Comparison of ENCODE assay signal across 18 cellular contexts in the genomic region with DNA sequence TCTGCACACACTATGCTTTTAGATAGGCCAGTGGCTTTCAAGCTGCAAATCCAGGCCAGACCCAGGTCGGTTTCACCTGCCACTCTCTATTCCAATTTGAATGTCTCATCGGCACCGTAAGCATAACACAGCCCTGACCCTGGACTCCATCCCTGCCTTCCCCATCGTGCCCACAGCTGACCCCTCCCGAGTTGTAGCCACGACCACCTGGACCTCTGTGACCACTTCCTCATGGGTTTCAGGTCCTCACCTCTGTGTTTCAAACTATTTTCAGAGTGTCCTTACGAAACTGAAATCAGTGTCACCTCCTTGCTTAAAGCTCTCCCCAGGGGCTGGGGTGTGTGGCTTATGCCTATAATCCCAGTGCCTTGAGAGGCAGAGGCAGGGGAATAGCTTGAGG. TPM values are rescaled to one million over a fixed set of nuclear protein-coding genes. Genes with fewer than 3 reads are reported as not detected.
DNase-seq lines count a peak whose midpoint lies in the region; ATAC-seq and TF ChIP-seq lines count a peak whose summit lies in the region.
"Had no signal": no experiment of that assay in that cellular context is flagged by ENCODE, and none has a peak within 500 bp of the region (broad histone marks: within the 10 kb centered on the region; RNA-seq: fewer than 3 reads in every experiment).

No MANE protein-coding gene starts in this region.

- no peaks in the 10 kb centered on the region for H3K79me2 ChIP-seq in DND-41 (ENCODE audit: insufficient read depth, low read length)

- H3K4me3 Mint-ChIP-seq in IgD-negative memory B cell (peak overlapping the region in 1 of 4 donors; percentile 73), naive B cell (no peak overlapping the region)

- H3K9me3 ChIP-seq in DND-41 (ENCODE audit: insufficient read depth, low read length, severe bottlenecking) (no peaks in the 10 kb centered on the region), right cardiac atrium (ENCODE audit: control insufficient read depth, low read length) (no peaks in the 10 kb centered on the region)
- H3K9me3 ChIP-seq: esophagus squamous epithelium had no signal

- intact Hi-C loops in right cardiac atrium (cut with DNase I), result no loop called here

- H2AFZ ChIP-seq in DND-41 (ENCODE audit: low read depth, low read length), result no peak overlapping the region

- H3K4me2 ChIP-seq in DND-41 (ENCODE audit: insufficient read depth, low read length), result no peak overlapping the region

- no peak overlapping the region for H3K4me3 ChIP-seq in DND-41 (ENCODE audit: low read depth in 1 of 2, low read length in 2 of 2)
- H3K4me3 ChIP-seq in right cardiac atrium (ENCODE audit: low read length), result no peak overlapping the region
- H3K4me3 ChIP-seq: esophagus squamous epithelium, skin epidermis had no signal

- H3K36me3 Mint-ChIP-seq in IgD-negative memory B cell, result peaks cover 20% of the 10 kb centered on the region
- peaks cover 21 to 39% of the 10 kb centered on the region in 2 donors for H3K36me3 Mint-ChIP-seq in naive B cell

- TF ChIP-seq CTCF in DND-41 (IDR thresholded peaks at IDR 0.05; ENCODE audit: borderline replicate concordance, extremely low read depth, low read length, poor library complexity, severe bottlenecking), result no peak

- H3K27me3 ChIP-seq in DND-41 (ENCODE audit: insufficient read depth, low read length, poor library complexity), result no peaks in the 10 kb centered on the region
- no peaks in the 10 kb centered on the region for H3K27me3 ChIP-seq in right cardiac atrium (ENCODE audit: control insufficient read depth, insufficient read depth)
- H3K27me3 ChIP-seq: esophagus squamous epithelium had no signal

- H3K4me1 ChIP-seq in DND-41 (ENCODE audit: insufficient read depth, low read length) (no peaks in the 10 kb centered on the region), right cardiac atrium (ENCODE audit: control insufficient read depth, insufficient read depth, low read length) (no peaks in the 10 kb centered on the region)
- H3K4me1 ChIP-seq: esophagus squamous epithelium had no signal

- H3K9me3 Mint-ChIP-seq in IgD-negative memory B cell, result peaks cover 0 to 6% (median 5%) of the 10 kb centered on the region in 3 donors
- peaks cover 0 to 11% (median 0%) of the 10 kb centered on the region in 7 donors for H3K9me3 Mint-ChIP-seq in naive B cell

- no peaks in the 10 kb centered on the region for H3K27me3 Mint-ChIP-seq in IgD-negative memory B cell
- no peaks in the 10 kb centered on the region for H3K27me3 Mint-ChIP-seq in naive B cell

- H3K36me3 ChIP-seq in DND-41 (ENCODE audit: insufficient read depth, low read length), result peaks cover 50% of the 10 kb centered on the region

- H3K9ac ChIP-seq in DND-41 (ENCODE audit: low read depth, low read length), result no peak overlapping the region

- peaks cover 18 to 28% (median 27%) of the 10 kb centered on the region in 3 donors for H3K4me1 Mint-ChIP-seq in IgD-negative memory B cell
- peaks cover 7 to 45% (median 36%) of the 10 kb centered on the region in 3 donors for H3K4me1 Mint-ChIP-seq in naive B cell

- 78% methylated on average over 7 of the region's 7 CpGs for WGBS in right cardiac atrium

- H3K27ac Mint-ChIP-seq in IgD-negative memory B cell (peak overlapping the region in 2 of 3 donors; percentile 80 to 94), naive B cell (peak overlapping the region in 5 of 6 donors; percentile 18 to 89 (median 67))

- peak; percentile 19; the same call in 1 of the 3 replicates for ATAC-seq in DND-41 (ENCODE audit: insufficient read depth, low read depth)
- peak; percentile 51 for ATAC-seq in GM19035 (IDR thresholded peaks at IDR 0.05; ENCODE audit: unreplicated experiment)
- ATAC-seq in naive B cell (ENCODE audit: low read depth in 2 of 2), result no peak
- no peak for ATAC-seq in right cardiac atrium
- ATAC-seq: stimulated activated naive CD8-positive, alpha-beta T cell treated with anti-CD3 and anti-CD28 coated beads, Interleukin-15, Interleukin-2, amounts not matched to agents 100 U/mL and 50 U/mL, for 24 hours had no signal

- peaks cover 25% of the 10 kb centered on the region for H4K20me1 ChIP-seq in DND-41 (ENCODE audit: insufficient read depth, low read length)

- H3K27ac ChIP-seq in DND-41 (ENCODE audit: low read length), result no peak overlapping the region
- H3K27ac ChIP-seq in right cardiac atrium (ENCODE audit: low read length), result no peak overlapping the region
- H3K27ac ChIP-seq: esophagus squamous epithelium, skin epidermis had no signal

- no peak for DNase-seq in DND-41
- no peak for DNase-seq in naive B cell
- no peak for DNase-seq in NAMALWA (ENCODE audit: low spot score)
- no peak for DNase-seq in NCI-H345 (lab: John Stamatoyannopoulos, UW)
- DNase-seq in NCI-H2107 (lab: John Stamatoyannopoulos, UW), result no peak
- DNase-seq in right cardiac atrium, result no peak
- DNase-seq: activated gamma-delta T cell treated with Interleukin-2 at 50 U/mL for 16 hours; DMS 273 treated with DMSO at 0.1 percent for 48 hours; esophagus squamous epithelium; Karpas-422; stimulated activated naive CD8-positive, alpha-beta T cell treated with anti-CD3 and anti-CD28 coated beads, Interleukin-15, Interleukin-2, amounts not matched to agents 100 U/mL and 50 U/mL, for 24 hours had no signal

RNA-seq across cellular contexts. Expression of gene HSH2D, which starts 9.0 kb away (rescaled TPM):
- polyA plus RNA-seq in IgD-negative memory B cell (122 TPM), naive B cell (ENCODE audit: low read depth in 6 of 6) (10 to 100 TPM; 25.7 to 53.2 (median 40.1) TPM), right cardiac atrium (0.18 TPM)
- 1 to 10 TPM in 1 of 4 donors, under 1 TPM in 1, not detected in 2; 0.37 to 1.0 TPM for total RNA-seq in right cardiac atrium
- total RNA-seq: dermis microvascular lymphatic vessel endothelial cell, NCI-H460 had no signal

RNA-seq across cellular contexts. Expression of gene RAB8A, which starts 22.8 kb away (rescaled TPM):
- 132 TPM for polyA plus RNA-seq in IgD-negative memory B cell
- 100 to 1,000 TPM in 5 of 6 donors, 10 to 100 TPM in 1; 98.8 to 134 (median 112) TPM for polyA plus RNA-seq in naive B cell (ENCODE audit: low read depth in 6 of 6)
- 10 to 100 TPM; 22.6 to 30.0 (median 24.5) TPM for total RNA-seq in right cardiac atrium
- 12.9 TPM for polyA plus RNA-seq in right cardiac atrium

RNA-seq across cellular contexts. Expression of gene CIB3, which starts 38.8 kb away (rescaled TPM):
- polyA plus RNA-seq in IgD-negative memory B cell (not detected), naive B cell (ENCODE audit: low read depth in 6 of 6) (not detected), right cardiac atrium (not detected)
- not detected for total RNA-seq in right cardiac atrium
- total RNA-seq: dermis microvascular lymphatic vessel endothelial cell, esophagus squamous epithelium, kidney epithelial cell, NCI-H460, urinary bladder had no signal
- polyA plus RNA-seq: urinary bladder had no signal

RNA-seq across cellular contexts. Expression of gene FAM32A, which starts 50.7 kb away (rescaled TPM):
- polyA plus RNA-seq in IgD-negative memory B cell (123 TPM), naive B cell (ENCODE audit: low read depth in 6 of 6) (100 to 1,000 TPM; 123 to 235 (median 155) TPM), right cardiac atrium (49.3 TPM)
- 10 to 100 TPM; 37.5 to 42.5 (median 40.1) TPM for total RNA-seq in right cardiac atrium

RNA-seq across cellular contexts. Expression of gene TPM4, which starts 58.2 kb away (rescaled TPM):
- polyA plus RNA-seq in IgD-negative memory B cell (88.1 TPM), naive B cell (ENCODE audit: low read depth in 6 of 6) (10 to 100 TPM; 53.6 to 85.7 (median 76.7) TPM), right cardiac atrium (137 TPM)
- total RNA-seq in right cardiac atrium, result 100 to 1,000 TPM in 3 of 4 donors, 10 to 100 TPM in 1; 87.7 to 226 (median 130) TPM

Comparison
In these comparisons a context has a peak if more than half of its experiments do, and no peak if none do; other contexts are left out.
1. ATAC-seq: peak in DND-41 (single experiment) and GM19035 (single experiment); none in naive B cell (0 of 2) and right cardiac atrium (0 of 2).
2. RNA of gene HSH2D, which starts 9.0 kb away (polyA plus RNA-seq): 122 TPM in IgD-negative memory B cell (single experiment) and 25.7 to 53.2 TPM in naive B cell; 0.18 TPM in right cardiac atrium (single experiment); every median in the first group is over 10 times any median in the second.